ENCODE assay signal across 1 cellular context in the genomic region with DNA sequence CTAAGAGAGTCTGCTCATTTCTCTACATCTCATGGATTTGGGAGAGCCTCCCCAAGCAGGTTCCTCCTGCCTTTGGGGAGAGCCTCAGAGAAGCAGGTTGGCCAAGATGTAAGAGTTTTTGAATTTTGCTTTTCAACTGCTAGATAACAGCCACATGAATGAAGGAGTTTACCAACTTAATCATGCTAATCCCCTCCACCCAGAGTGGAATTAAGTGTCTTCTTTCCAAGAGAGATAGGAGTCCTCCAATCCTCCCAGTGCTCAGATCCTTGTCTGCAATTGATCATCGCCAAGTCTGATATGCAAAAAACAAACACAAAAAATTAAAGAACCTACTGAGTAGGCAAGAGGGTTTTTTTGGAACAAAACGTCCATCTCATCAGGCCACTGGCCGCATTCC.
TF ChIP-seq lines count a peak whose summit lies in the region.

No MANE protein-coding gene starts in this region.

TF ChIP-seq in WTC11, 78 proteins besides CTCF, POLR2A, EP300 and RAD21 (continued from another document):
- TF ChIP-seq FOXP4 (CRISPR knock-in tag; IDR thresholded peaks at IDR 0.05), result no peak
- TF ChIP-seq, protein P1, sequence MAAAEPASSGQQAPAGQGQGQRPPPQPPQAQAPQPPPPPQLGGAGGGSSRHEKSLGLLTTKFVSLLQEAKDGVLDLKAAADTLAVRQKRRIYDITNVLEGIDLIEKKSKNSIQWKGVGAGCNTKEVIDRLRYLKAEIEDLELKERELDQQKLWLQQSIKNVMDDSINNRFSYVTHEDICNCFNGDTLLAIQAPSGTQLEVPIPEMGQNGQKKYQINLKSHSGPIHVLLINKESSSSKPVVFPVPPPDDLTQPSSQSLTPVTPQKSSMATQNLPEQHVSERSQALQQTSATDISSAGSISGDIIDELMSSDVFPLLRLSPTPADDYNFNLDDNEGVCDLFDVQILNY (CRISPR knock-in tag; IDR thresholded peaks at IDR 0.05), result no peak
- TF ChIP-seq SP1 (CRISPR knock-in tag; conservative IDR thresholded peaks at IDR 0.05), result no peak
